ENCODE assay signal across 2 cellular contexts in genomic region chr1:84855168-84855567, GRCh38.
TF ChIP-seq lines count a peak whose summit lies in the region.

No MANE protein-coding gene starts in this region.

TF ChIP-seq in HCT116, 20 proteins besides CTCF, POLR2A, EP300 and RAD21:
- TF ChIP-seq SRF (IDR thresholded peaks at IDR 0.05; ENCODE audit: low read depth) (no peak), FOSL1 (IDR thresholded peaks at IDR 0.05; ENCODE audit: low read depth) (peak; percentile 39), POLR2AphosphoS5 (IDR thresholded peaks at IDR 0.05; ENCODE audit: low read depth, low read length) (no peak), CBX3 (IDR thresholded peaks at IDR 0.05; ENCODE audit: low read depth) (no peak), TCF7L2 (IDR thresholded peaks at IDR 0.05; ENCODE audit: borderline replicate concordance, extremely low read depth, insufficient read depth, insufficient read length) (no peak), SP1 (IDR thresholded peaks at IDR 0.05; ENCODE audit: low read depth) (no peak)

TF ChIP-seq in GM12878, 131 proteins besides CTCF, POLR2A, EP300 and RAD21:
- TF ChIP-seq JUNB (IDR thresholded peaks at IDR 0.05) (no peak), TCF7 (IDR thresholded peaks at IDR 0.05; ENCODE audit: borderline replicate concordance) (no peak), SP1 (IDR thresholded peaks at IDR 0.05; ENCODE audit: low read depth, low read length) (no peak), USF2 (IDR thresholded peaks at IDR 0.05; ENCODE audit: borderline replicate concordance, low read depth, low read length) (no peak), MYC (IDR thresholded peaks at IDR 0.05; ENCODE audit: insufficient read depth, insufficient read length, insufficient replicate concordance, low read length, severe bottlenecking) (no peak), FOXK2 (IDR thresholded peaks at IDR 0.05) (no peak), SUZ12 (IDR thresholded peaks at IDR 0.05; ENCODE audit: unreplicated experiment) (no peak), CBX3 (IDR thresholded peaks at IDR 0.05; ENCODE audit: borderline replicate concordance, low read depth) (no peak), BMI1 (IDR thresholded peaks at IDR 0.05; ENCODE audit: borderline replicate concordance) (no peak), TBL1XR1 (IDR thresholded peaks at IDR 0.05; ENCODE audit: low read depth, low read length) (no peak), MTA2 (IDR thresholded peaks at IDR 0.05; ENCODE audit: low read depth) (no peak), MLLT1 (IDR thresholded peaks at IDR 0.05) (no peak), TARDBP (IDR thresholded peaks at IDR 0.05; ENCODE audit: borderline replicate concordance) (no peak), LARP7 (IDR thresholded peaks at IDR 0.05) (no peak)
